In the genomic region with DNA sequence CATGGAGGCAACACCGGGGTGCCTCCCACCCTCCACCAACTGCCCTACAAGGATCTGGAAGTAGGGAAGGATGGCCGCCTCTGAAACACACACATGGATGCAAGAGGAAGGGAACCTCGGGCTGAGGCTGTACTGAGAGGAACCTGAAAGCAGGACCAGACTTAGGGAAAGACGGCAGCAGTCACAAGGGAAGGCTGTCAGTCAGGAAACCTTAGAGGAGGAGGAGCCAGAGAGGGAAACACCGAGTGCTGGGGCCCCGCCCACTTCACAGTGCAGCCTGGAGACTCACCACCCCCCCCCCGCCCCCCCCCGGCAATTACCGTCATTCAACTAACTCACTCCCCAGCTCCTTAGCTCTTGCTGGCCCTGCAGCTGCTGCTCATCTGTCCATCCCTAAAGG, we compare ENCODE assay signal across 9 cellular contexts. TPM values are rescaled to one million over a fixed set of nuclear protein-coding genes. Genes with fewer than 3 reads are reported as not detected.
DNase-seq lines count a peak whose midpoint lies in the region; ATAC-seq and TF ChIP-seq lines count a peak whose summit lies in the region.
"Had no signal": no experiment of that assay in that cellular context is flagged by ENCODE, and none has a peak within 500 bp of the region (broad histone marks: within the 10 kb centered on the region; RNA-seq: fewer than 3 reads in every experiment).

No MANE protein-coding gene starts in this region.

- no peak overlapping the region for H2AFZ ChIP-seq in neuronal stem cell (ENCODE audit: low read length)

- H3K4me2 ChIP-seq in neuronal stem cell (ENCODE audit: insufficient read depth, low read length, poor library complexity, severe bottlenecking) = no peak overlapping the region

- no peak overlapping the region for H3K18ac ChIP-seq in neuronal stem cell (ENCODE audit: low read length)

- TF ChIP-seq POLR2A in testis (IDR thresholded peaks at IDR 0.05) = no peak

- H3K4me3 ChIP-seq in neuronal stem cell (ENCODE audit: low read length in 2 of 2) = no peak overlapping the region
- H3K4me3 ChIP-seq in testis = no peak overlapping the region

- no peak overlapping the region for H4K8ac ChIP-seq in neuronal stem cell (ENCODE audit: low read depth, low read length)

- H2BK12ac ChIP-seq in neuronal stem cell (ENCODE audit: low read length) = no peak overlapping the region

- H3K27ac ChIP-seq in cingulate gyrus (ENCODE audit: low read depth, low read length) (peak overlapping the region; percentile 43), neuronal stem cell (replicated peaks; ENCODE audit: low read length) (no peak overlapping the region), testis (no peak overlapping the region)

- H3K9me3 ChIP-seq in neuronal stem cell (replicated peaks in 1 of 2; ENCODE audit: control insufficient read depth in 2 of 2, insufficient read depth in 1 of 2, low read depth in 1 of 2, low read length in 2 of 2) (peaks cover 0 to 2% of the 10 kb centered on the region in 2 donors), testis (no peaks in the 10 kb centered on the region)

- H3K4ac ChIP-seq in neuronal stem cell (ENCODE audit: low read length) = no peak overlapping the region

- no peak overlapping the region for H2AK5ac ChIP-seq in neuronal stem cell (ENCODE audit: low read depth, low read length)

- no peak overlapping the region for H4K91ac ChIP-seq in neuronal stem cell (ENCODE audit: low read depth, low read length, poor library complexity)

- peak overlapping the region; percentile 55 for H3K23ac ChIP-seq in neuronal stem cell (ENCODE audit: low read depth, low read length, poor library complexity)

- peak overlapping the region; percentile 44 for H3K9ac ChIP-seq in neuronal stem cell (ENCODE audit: low read depth, low read length, poor library complexity)

- intact Hi-C loops in testis (cut with DNase I; ENCODE audit: low total_unique reads) = loop anchor here (10.0 kb wide), 2 partner anchors 183 to 483 kb away; a partner anchor contains a TSS

- peak; percentile 71 for DNase-seq in COLO829 (ENCODE audit: low spot score)
- DNase-seq in RKO (ENCODE audit: low spot score) = peak; percentile 34
- DNase-seq in neuronal stem cell (ENCODE audit: low spot score) = no peak
- no peak for DNase-seq in testis
- DNase-seq in NCI-H446 treated with DMSO at 0.1 percent for 48 hours (lab: John Stamatoyannopoulos, UW) = no peak
- DNase-seq: H9 had no signal

- no peak overlapping the region for H3K14ac ChIP-seq in neuronal stem cell (ENCODE audit: low read length)

- peaks cover 10% of the 10 kb centered on the region for H3K79me1 ChIP-seq in neuronal stem cell (ENCODE audit: low read depth, low read length)

- TF ChIP-seq CTCF in testis (IDR thresholded peaks at IDR 0.05) = no peak

- no peak overlapping the region for H2BK5ac ChIP-seq in neuronal stem cell (ENCODE audit: low read length)

- ATAC-seq in GM19324 (IDR thresholded peaks at IDR 0.05; ENCODE audit: low FRiP score, unreplicated experiment) = no peak
- ATAC-seq in GM21390 (IDR thresholded peaks at IDR 0.05; ENCODE audit: unreplicated experiment) = no peak

- H3K27me3 ChIP-seq in neuronal stem cell (ENCODE audit: control insufficient read depth in 3 of 3, insufficient read depth in 3 of 3, low read depth in 1 of 3, low read length in 3 of 3) = no peaks in the 10 kb centered on the region
- H3K27me3 ChIP-seq in testis = no peaks in the 10 kb centered on the region

- no peak overlapping the region for H2BK15ac ChIP-seq in neuronal stem cell (ENCODE audit: low read length)

- H2BK120ac ChIP-seq in neuronal stem cell (ENCODE audit: low read depth, low read length) = no peak overlapping the region

- H3K4me1 ChIP-seq in neuronal stem cell (ENCODE audit: control insufficient read depth in 2 of 2, insufficient read depth in 1 of 2, low read depth in 1 of 2, low read length in 2 of 2) (peaks cover 3 to 10% of the 10 kb centered on the region in 2 donors), testis (peaks cover 16% of the 10 kb centered on the region)

- no CpG with 5 or more reads among the region's 9 CpGs for WGBS in neuronal stem cell (ENCODE audit: extremely low coverage in 2 of 2, insufficient read length in 2 of 2, insufficient replicate concordance in 1 of 2), 2 donors
- WGBS in testis, 2 donors = 32 to 52% methylated on average over 6 to 9 of the region's 9 CpGs

- peaks cover 50 to 58% of the 10 kb centered on the region in 2 donors for H3K36me3 ChIP-seq in neuronal stem cell (replicated peaks in 1 of 2; ENCODE audit: control insufficient read depth in 2 of 2, insufficient read depth in 2 of 2, low read length in 2 of 2)
- no peaks in the 10 kb centered on the region for H3K36me3 ChIP-seq in testis (ENCODE audit: low read depth, missing control alignments)

RNA-seq across cellular contexts. Expression of a gene that starts 2.5 kb away (rescaled TPM):
- 21.9 TPM for polyA plus RNA-seq in neuronal stem cell (2013, experiment 1 of 2)
- polyA plus RNA-seq in neuronal stem cell (2013, experiment 2 of 2) = 21.4 TPM
- 10 to 100 TPM; 44.3 to 47.3 TPM for total RNA-seq in testis
- 36.3 TPM for polyA plus RNA-seq in testis (ENCODE audit: insufficient read depth, low read depth, low replicate concordance)

RNA-seq across cellular contexts. Expression of a gene that starts 20.1 kb away (rescaled TPM):
- not detected for polyA plus RNA-seq in neuronal stem cell (2013, experiment 1 of 2)
- not detected for polyA plus RNA-seq in neuronal stem cell (2013, experiment 2 of 2)
- 1 to 10 TPM; 5.1 to 6.3 TPM for total RNA-seq in testis
- polyA plus RNA-seq in testis (ENCODE audit: insufficient read depth, low read depth, low replicate concordance) = 11.4 TPM
- total RNA-seq: H9 had no signal

RNA-seq across cellular contexts. Expression of a gene that starts 43.3 kb away (rescaled TPM):
- polyA plus RNA-seq in neuronal stem cell (2013, experiment 1 of 2) = 4.6 TPM
- polyA plus RNA-seq in neuronal stem cell (2013, experiment 2 of 2) = 3.6 TPM
- 10 to 100 TPM; 23.8 to 46.6 TPM for total RNA-seq in testis
- polyA plus RNA-seq in testis (ENCODE audit: insufficient read depth, low read depth, low replicate concordance) = 29.5 TPM

Comparison
In these comparisons a context has a peak if more than half of its experiments do, and no peak if none do; other contexts are left out.
1. DNase-seq: peak in COLO829 (single experiment) and RKO (single experiment); none in neuronal stem cell (single experiment), testis (single experiment) and NCI-H446 treated with DMSO at 0.1 percent for 48 hours (single experiment).